Comparison of ENCODE assay signal across 14 cellular contexts in the genomic region with DNA sequence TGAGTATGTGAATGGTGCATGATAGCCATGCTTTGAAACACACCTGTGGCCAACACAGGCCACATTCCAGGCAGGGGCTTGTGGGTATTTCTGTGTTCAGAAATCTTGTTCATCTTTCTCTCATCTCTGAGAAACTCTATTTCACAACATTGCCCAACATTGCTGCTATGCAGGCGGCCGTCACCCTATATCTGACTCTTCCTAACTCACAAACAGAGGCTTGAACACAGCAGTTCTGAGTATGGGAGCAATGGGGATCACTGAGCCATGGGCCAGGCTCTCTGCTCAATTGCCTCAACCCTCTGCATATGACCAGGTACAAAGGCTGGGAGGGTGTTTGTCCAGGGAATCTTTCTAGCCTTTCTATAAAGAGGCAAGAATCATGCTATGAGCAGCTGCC.
A peak's percentile ranks its signal among the peaks of the same experiment; 100 is the strongest.
DNase-seq lines count a peak whose midpoint lies in the region; TF ChIP-seq lines count a peak whose summit lies in the region.
"Had no signal": no experiment of that assay in that cellular context is flagged by ENCODE, and none has a peak within 500 bp of the region (broad histone marks: within the 10 kb centered on the region; RNA-seq: fewer than 3 reads in every experiment).

No MANE protein-coding gene starts in this region.

- H3K27ac Mint-ChIP-seq in activated CD4-positive, alpha-beta T cell treated with anti-CD3 and anti-CD28 coated beads, Interleukin-2, amount 10 ng/mL, durations not matched to agents 24 days and 14 days, result no peak overlapping the region

- no peak for TF ChIP-seq CTCF in coronary artery (IDR thresholded peaks at IDR 0.05)
- TF ChIP-seq CTCF in stomach (IDR thresholded peaks at IDR 0.05), result no peak

- TF ChIP-seq POLR2A in stomach (IDR thresholded peaks at IDR 0.05), result no peak

- WGBS in stomach, 5 donors, result 74 to 100% (median 94%) methylated on average over 2 of the region's 2 CpGs

- H3K4me1 ChIP-seq in stomach, result no peaks in the 10 kb centered on the region
- H3K4me1 ChIP-seq: Caco-2 had no signal

- H3K27ac ChIP-seq in coronary artery (no peak overlapping the region), stomach (no peak overlapping the region)
- H3K27ac ChIP-seq: GM23248 had no signal

- no peaks in the 10 kb centered on the region for H3K9me3 ChIP-seq in stomach
- H3K9me3 ChIP-seq: Caco-2 had no signal

- no peaks in the 10 kb centered on the region for H3K4me1 Mint-ChIP-seq in activated CD4-positive, alpha-beta T cell treated with anti-CD3 and anti-CD28 coated beads, Interleukin-2, amount 10 ng/mL, durations not matched to agents 24 days and 14 days
- H3K4me1 Mint-ChIP-seq: CD4-positive, alpha-beta memory T cell had no signal

- no peaks in the 10 kb centered on the region for H3K9me3 Mint-ChIP-seq in activated CD4-positive, alpha-beta T cell treated with anti-CD3 and anti-CD28 coated beads, Interleukin-2, amount 10 ng/mL, durations not matched to agents 24 days and 14 days
- H3K9me3 Mint-ChIP-seq: H9 had no signal

- H3K27me3 ChIP-seq in stomach, result peaks cover 0 to 68% (median 5%) of the 10 kb centered on the region in 3 donors

- TF ChIP-seq EP300 in stomach (IDR thresholded peaks at IDR 0.05), result no peak

- H3K36me3 Mint-ChIP-seq in activated CD4-positive, alpha-beta T cell treated with anti-CD3 and anti-CD28 coated beads, Interleukin-2, amount 10 ng/mL, durations not matched to agents 24 days and 14 days (ENCODE audit: low read depth), result no peaks in the 10 kb centered on the region
- H3K36me3 Mint-ChIP-seq: CD4-positive, alpha-beta memory T cell had no signal

- no peak overlapping the region for H3K4me3 Mint-ChIP-seq in activated CD4-positive, alpha-beta T cell treated with anti-CD3 and anti-CD28 coated beads, Interleukin-2, amount 10 ng/mL, durations not matched to agents 24 days and 14 days
- H3K4me3 Mint-ChIP-seq: CD4-positive, alpha-beta memory T cell; H9 had no signal

- intact Hi-C loops in stomach (cut with DNase I; ENCODE audit: low total_unique reads), result no loop called here
- intact Hi-C loops in activated CD4-positive, alpha-beta T cell treated with anti-CD3 and anti-CD28 coated beads, Interleukin-2, amount 10 ng/mL, durations not matched to agents 24 days and 14 days (cut with micrococcal nuclease), result no loop called here

- H3K27me3 Mint-ChIP-seq in activated CD4-positive, alpha-beta T cell treated with anti-CD3 and anti-CD28 coated beads, Interleukin-2, amount 10 ng/mL, durations not matched to agents 24 days and 14 days, result peaks cover 2% of the 10 kb centered on the region

- H3K4me3 ChIP-seq in coronary artery (no peak overlapping the region), stomach (no peak overlapping the region)
- H3K4me3 ChIP-seq: GM23248 had no signal

- no peaks in the 10 kb centered on the region for H3K36me3 ChIP-seq in stomach

- peak; percentile 24 for DNase-seq in coronary artery (ENCODE audit: low spot score)
- DNase-seq in ecto neural progenitor cell (ENCODE audit: low spot score), result peak; percentile 16
- DNase-seq in mesenteric fat pad (ENCODE audit: low spot score), result peak; percentile 22
- peak; percentile 10 for DNase-seq in stomach
- no peak for DNase-seq in COLO668 (lab: John Stamatoyannopoulos, UW; ENCODE audit: unreplicated experiment)
- no peak for DNase-seq in activated CD4-positive, alpha-beta T cell treated with anti-CD3 and anti-CD28 coated beads, Interleukin-2, amount 10 ng/mL, durations not matched to agents 24 days and 14 days
- no peak for DNase-seq in stimulated activated CD4-positive, alpha-beta T cell treated with anti-CD3 and anti-CD28 coated beads, Interleukin-2, amount 100 ng/mL, for 48 hours
- DNase-seq: C1 segment of cervical spinal cord; Caco-2; CD4-positive, alpha-beta memory T cell; DMS153; DND-41; GM23248; H9 had no signal

Comparison
In these comparisons a context has a peak if more than half of its experiments do, and no peak if none do; other contexts are left out.
1. DNase-seq: peak in coronary artery (single experiment), ecto neural progenitor cell (single experiment), mesenteric fat pad (single experiment) and stomach (single experiment); none in COLO668 (single experiment), activated CD4-positive, alpha-beta T cell treated with anti-CD3 and anti-CD28 coated beads, Interleukin-2, amount 10 ng/mL, durations not matched to agents 24 days and 14 days (single experiment) and stimulated activated CD4-positive, alpha-beta T cell treated with anti-CD3 and anti-CD28 coated beads, Interleukin-2, amount 100 ng/mL, for 48 hours (0 of 2).